ENCODE assay signal across 21 cellular contexts in the genomic region with DNA sequence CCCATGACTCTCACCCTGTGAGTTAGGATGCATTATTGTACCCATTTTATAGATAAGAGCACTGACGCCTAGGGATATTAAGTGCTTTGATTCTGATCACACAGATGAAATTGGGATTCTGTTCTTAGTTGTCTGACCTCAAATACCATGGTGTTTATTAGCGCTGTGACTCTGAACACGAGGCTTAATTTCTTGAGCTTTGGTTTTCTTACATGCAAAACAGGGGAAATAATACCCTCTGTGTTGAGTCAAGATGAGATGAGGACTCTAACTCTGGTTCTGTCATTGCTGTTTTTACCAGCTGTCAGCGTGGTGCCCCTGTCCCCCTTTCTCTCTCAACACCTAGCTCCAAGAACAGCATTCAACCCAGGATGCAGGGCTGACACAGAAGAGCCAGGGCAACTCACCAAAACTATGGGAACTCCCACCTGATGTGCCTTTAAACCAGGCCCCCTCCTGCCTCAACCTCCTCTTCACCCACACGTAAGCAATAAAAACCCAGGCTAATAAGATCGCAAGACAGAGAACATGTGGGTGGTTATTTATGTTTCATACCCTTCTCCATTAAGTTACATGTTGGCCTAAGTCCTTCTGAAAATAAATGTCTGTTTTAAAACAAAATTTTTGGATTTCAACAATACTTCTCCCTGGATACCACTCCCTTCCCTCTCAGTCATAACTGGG.
DNase-seq lines count a peak whose midpoint lies in the region; ATAC-seq, FAIRE-seq and TF ChIP-seq lines count a peak whose summit lies in the region.
"Had no signal": no experiment of that assay in that cellular context is flagged by ENCODE, and none has a peak within 500 bp of the region (broad histone marks: within the 10 kb centered on the region; RNA-seq: fewer than 3 reads in every experiment).

No MANE protein-coding gene starts in this region.

- H3K9me2 ChIP-seq in OCI-LY7 (ENCODE audit: insufficient read depth, low read length): no peaks in the 10 kb centered on the region

- H3K36me3 ChIP-seq in CD4-positive, CD25-positive, alpha-beta regulatory T cell (ENCODE audit: control insufficient read depth, insufficient read depth, low read length): no peaks in the 10 kb centered on the region
- H3K36me3 ChIP-seq in OCI-LY7 (ENCODE audit: insufficient read depth, low read length) (no peaks in the 10 kb centered on the region), tibial artery (no peaks in the 10 kb centered on the region)
- H3K36me3 ChIP-seq: Peyer's patch, thoracic aorta had no signal

- no peak for TF ChIP-seq POLR2A in GM12892 (IDR thresholded peaks at IDR 0.05; ENCODE audit: low read depth, low read length)

- no peaks in the 10 kb centered on the region for H3K4me1 ChIP-seq in CD4-positive, CD25-positive, alpha-beta regulatory T cell (ENCODE audit: control insufficient read depth, insufficient read depth, low read length, poor library complexity, severe bottlenecking)
- peaks cover 76% of the 10 kb centered on the region for H3K4me1 ChIP-seq in OCI-LY7 (ENCODE audit: insufficient read depth, low read length, poor library complexity, severe bottlenecking)
- no peaks in the 10 kb centered on the region for H3K4me1 ChIP-seq in tibial artery
- H3K4me1 ChIP-seq: body of pancreas, Peyer's patch had no signal

- intact Hi-C loops in OCI-LY7 (cut with micrococcal nuclease; ENCODE audit: unreplicated experiment): no loop called here
- intact Hi-C loops in tibial artery (cut with DNase I; ENCODE audit: low total_unique reads): no loop called here

- no peak overlapping the region for H3K4me3 Mint-ChIP-seq in CD4-positive, CD25-positive, alpha-beta regulatory T cell
- no peak overlapping the region for H3K4me3 Mint-ChIP-seq in WTC11

- ATAC-seq in CD4-positive, CD25-positive, alpha-beta regulatory T cell (ENCODE audit: low read depth in 2 of 2): no peak
- ATAC-seq in GM21786 (IDR thresholded peaks at IDR 0.05; ENCODE audit: unreplicated experiment) (peak; percentile 69), WTC11 (no peak)
- ATAC-seq: body of pancreas, mucosa of descending colon, sciatic nerve, SK-N-SH treated with all-trans-retinoic acid at 6 μM for 48 hours had no signal

- H3K4me1 Mint-ChIP-seq in CD4-positive, CD25-positive, alpha-beta regulatory T cell: peaks cover 5 to 15% (median 9%) of the 10 kb centered on the region in 4 donors
- peaks cover 12% of the 10 kb centered on the region for H3K4me1 Mint-ChIP-seq in WTC11

- H3K79me2 ChIP-seq in OCI-LY7 (ENCODE audit: insufficient read depth, low read depth, low read length): peaks cover 12% of the 10 kb centered on the region; the same call in 1 of the 2 replicates

- H3K36me3 Mint-ChIP-seq in CD4-positive, CD25-positive, alpha-beta regulatory T cell: no peaks in the 10 kb centered on the region
- H3K36me3 Mint-ChIP-seq in WTC11: no peaks in the 10 kb centered on the region

- CTCF ChIA-PET in OCI-LY7 (lab: Charles Lee; ENCODE audit: unreplicated experiment): no interaction called here
- CTCF ChIA-PET in WTC11 (lab: Charles Lee): no interaction called here

- TF ChIP-seq CTCF in OCI-LY7 (conservative IDR thresholded peaks at IDR 0.05; ENCODE audit: low read length): no peak
- no peak for TF ChIP-seq CTCF in tibial artery (IDR thresholded peaks at IDR 0.05)
- no peak for TF ChIP-seq CTCF in WTC11 (IDR thresholded peaks at IDR 0.05)

- peak overlapping the region; percentile 34 for H3K4me2 ChIP-seq in OCI-LY7 (ENCODE audit: low read length)

- no peaks in the 10 kb centered on the region for H3K9me3 ChIP-seq in CD4-positive, CD25-positive, alpha-beta regulatory T cell (ENCODE audit: control insufficient read depth in 2 of 2, low read length in 2 of 2)
- H3K9me3 ChIP-seq in OCI-LY7 (ENCODE audit: low read length) (no peaks in the 10 kb centered on the region), tibial artery (no peaks in the 10 kb centered on the region)
- H3K9me3 ChIP-seq: body of pancreas, mucosa of descending colon, Peyer's patch, thoracic aorta had no signal

- H3K9me3 Mint-ChIP-seq in CD4-positive, CD25-positive, alpha-beta regulatory T cell: peaks cover 0 to 5% (median 1%) of the 10 kb centered on the region in 7 donors
- H3K9me3 Mint-ChIP-seq in WTC11: no peaks in the 10 kb centered on the region

- H3K4me3 ChIP-seq in CD4-positive, CD25-positive, alpha-beta regulatory T cell (ENCODE audit: low read depth, low read length): no peak overlapping the region
- no peak overlapping the region for H3K4me3 ChIP-seq in OCI-LY7 (ENCODE audit: low read depth, low read length, poor library complexity, severe bottlenecking)
- no peak overlapping the region for H3K4me3 ChIP-seq in tibial artery
- H3K4me3 ChIP-seq: body of pancreas, mucosa of descending colon, Peyer's patch, thoracic aorta had no signal

- H3K27ac ChIP-seq in CD4-positive, CD25-positive, alpha-beta regulatory T cell (ENCODE audit: insufficient read depth, low read length, poor library complexity, severe bottlenecking): no peak overlapping the region
- H3K27ac ChIP-seq in OCI-LY7 (ENCODE audit: low read depth, low read length, poor library complexity, severe bottlenecking) (peak overlapping the region; percentile 6), tibial artery (no peak overlapping the region)
- H3K27ac ChIP-seq: body of pancreas, Peyer's patch, thoracic aorta had no signal

- H3K27me3 Mint-ChIP-seq in CD4-positive, CD25-positive, alpha-beta regulatory T cell: no peaks in the 10 kb centered on the region
- no peaks in the 10 kb centered on the region; the same call in 1 of the 2 replicates for H3K27me3 Mint-ChIP-seq in WTC11 (ENCODE audit: low read depth)

- no peaks in the 10 kb centered on the region for H4K20me1 ChIP-seq in OCI-LY7 (ENCODE audit: insufficient read depth, low read length)

- no peaks in the 10 kb centered on the region for H3K27me3 ChIP-seq in CD4-positive, CD25-positive, alpha-beta regulatory T cell (ENCODE audit: control insufficient read depth, insufficient read depth, low read length)
- no peaks in the 10 kb centered on the region for H3K27me3 ChIP-seq in tibial artery
- H3K27me3 ChIP-seq: body of pancreas, Peyer's patch had no signal

- BruUV-seq in OCI-LY7 (replicated peaks; lab: Mats Ljungman, UMichigan): no TSS peak

- FAIRE-seq in GM12892 (lab: Jason Lieb, UNC): peak; percentile 30
- FAIRE-seq: GM18507 had no signal

- peak in 1 of 3 donors; percentile 23 for DNase-seq in CD4-positive, CD25-positive, alpha-beta regulatory T cell
- no peak for DNase-seq in GM12892 (ENCODE audit: insufficient read length)
- DNase-seq in OCI-LY7 (ENCODE audit: low spot score): no peak
- DNase-seq in tibial artery: no peak
- DNase-seq in NCI-H2029 (lab: John Stamatoyannopoulos, UW): no peak
- no peak for DNase-seq in NCI-H1694 treated with DMSO at 0.1 percent for 48 hours (lab: John Stamatoyannopoulos, UW)
- no peak for DNase-seq in WTC11 (ENCODE audit: low spot score)
- DNase-seq: activated gamma-delta T cell treated with Interleukin-2 at 50 U/mL for 16 hours, body of pancreas, Calu3, erythroblast, H7, mucosa of descending colon, NCI-H774, occipital lobe, Peyer's patch had no signal

- H3K27ac Mint-ChIP-seq in CD4-positive, CD25-positive, alpha-beta regulatory T cell: peak overlapping the region; percentile 5 to 25 (median 6)
- no peak overlapping the region for H3K27ac Mint-ChIP-seq in WTC11

- peak overlapping the region; percentile 16; the same call in 1 of the 2 replicates for H2AFZ ChIP-seq in OCI-LY7 (ENCODE audit: low read length)

- POLR2A ChIA-PET in OCI-LY7 (lab: Charles Lee): interaction anchor here (0.6 to 5.6 kb wide), 5 partner anchors 18 to 160 kb away, joined by 3 to 45 read pairs (median 4); no protein-coding TSS in a partner anchor
- POLR2A ChIA-PET in WTC11 (lab: Charles Lee): no interaction called here

TF ChIP-seq in WTC11, 78 proteins besides CTCF, POLR2A, EP300 and RAD21 (continues in another document):
- TF ChIP-seq IRF2 (CRISPR knock-in tag; IDR thresholded peaks at IDR 0.05; ENCODE audit: borderline replicate concordance, low read depth) (no peak), SMAD4 (CRISPR knock-in tag; IDR thresholded peaks at IDR 0.05) (no peak), FOXP1 (CRISPR knock-in tag; IDR thresholded peaks at IDR 0.05; ENCODE audit: borderline replicate concordance) (no peak), ZNF263 (CRISPR knock-in tag; IDR thresholded peaks at IDR 0.05; ENCODE audit: low read depth) (no peak), TEAD4 (CRISPR knock-in tag; IDR thresholded peaks at IDR 0.05) (no peak), JAZF1 (CRISPR knock-in tag; IDR thresholded peaks at IDR 0.05) (no peak)
- TF ChIP-seq, protein P1, sequence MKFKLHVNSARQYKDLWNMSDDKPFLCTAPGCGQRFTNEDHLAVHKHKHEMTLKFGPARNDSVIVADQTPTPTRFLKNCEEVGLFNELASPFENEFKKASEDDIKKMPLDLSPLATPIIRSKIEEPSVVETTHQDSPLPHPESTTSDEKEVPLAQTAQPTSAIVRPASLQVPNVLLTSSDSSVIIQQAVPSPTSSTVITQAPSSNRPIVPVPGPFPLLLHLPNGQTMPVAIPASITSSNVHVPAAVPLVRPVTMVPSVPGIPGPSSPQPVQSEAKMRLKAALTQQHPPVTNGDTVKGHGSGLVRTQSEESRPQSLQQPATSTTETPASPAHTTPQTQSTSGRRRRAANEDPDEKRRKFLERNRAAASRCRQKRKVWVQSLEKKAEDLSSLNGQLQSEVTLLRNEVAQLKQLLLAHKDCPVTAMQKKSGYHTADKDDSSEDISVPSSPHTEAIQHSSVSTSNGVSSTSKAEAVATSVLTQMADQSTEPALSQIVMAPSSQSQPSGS (CRISPR knock-in tag; IDR thresholded peaks at IDR 0.05; ENCODE audit: borderline replicate concordance, low read depth): no peak
- TF ChIP-seq, protein P2, sequence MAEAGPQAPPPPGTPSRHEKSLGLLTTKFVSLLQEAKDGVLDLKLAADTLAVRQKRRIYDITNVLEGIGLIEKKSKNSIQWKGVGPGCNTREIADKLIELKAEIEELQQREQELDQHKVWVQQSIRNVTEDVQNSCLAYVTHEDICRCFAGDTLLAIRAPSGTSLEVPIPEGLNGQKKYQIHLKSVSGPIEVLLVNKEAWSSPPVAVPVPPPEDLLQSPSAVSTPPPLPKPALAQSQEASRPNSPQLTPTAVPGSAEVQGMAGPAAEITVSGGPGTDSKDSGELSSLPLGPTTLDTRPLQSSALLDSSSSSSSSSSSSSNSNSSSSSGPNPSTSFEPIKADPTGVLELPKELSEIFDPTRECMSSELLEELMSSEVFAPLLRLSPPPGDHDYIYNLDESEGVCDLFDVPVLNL (CRISPR knock-in tag; IDR thresholded peaks at IDR 0.05; ENCODE audit: borderline replicate concordance, low read depth): no peak
